Comparison of ENCODE assay signal across 8 cellular contexts in genomic region chr7:106598663-106599342, GRCh38.
DNase-seq lines count a peak whose midpoint lies in the region; ATAC-seq, FAIRE-seq and TF ChIP-seq lines count a peak whose summit lies in the region.

No MANE protein-coding gene starts in this region.

- H3K9ac ChIP-seq in GM12878 (ENCODE audit: control insufficient read depth, insufficient read depth, low read length) (no peak overlapping the region), iPS-18a (ENCODE audit: low read length) (no peak overlapping the region)

- H3K36me3 ChIP-seq in GM12878 (ENCODE audit: control insufficient read depth in 2 of 2, insufficient read depth in 2 of 2, low read length in 1 of 2) (no peaks in the 10 kb centered on the region), iPS-18a (ENCODE audit: control insufficient read depth, low read depth, low read length) (no peaks in the 10 kb centered on the region)

- intact Hi-C loops in GM12878 (cut with micrococcal nuclease; ENCODE audit: unreplicated experiment) = loop anchor here (5.0 kb wide), 1 partner anchor 47 kb away; no protein-coding TSS in a partner anchor

- FAIRE-seq in GM12878 (lab: Jason Lieb, UNC) = peak; percentile 83

- CTCF ChIA-PET in GM12878 (lab: Yijun Ruan, JAX) = interaction anchor here (0.6 to 3.3 kb wide), 7 partner anchors 43 to 999 kb away, joined by 3 to 19 read pairs (median 6); no protein-coding TSS in a partner anchor

- RAD21 ChIA-PET in GM12878 (lab: Charles Lee; ENCODE audit: unreplicated experiment) = interaction anchor here (0.8 to 2.4 kb wide), 11 partner anchors 12 to 422 kb away, joined by 3 to 18 read pairs (median 4); no protein-coding TSS in a partner anchor

- TF ChIP-seq RAD21 in GM12878 (IDR thresholded peaks at IDR 0.05; ENCODE audit: insufficient read depth, low read depth, low read length) = no peak

- H3K9me3 ChIP-seq in GM12878 (replicated peaks; ENCODE audit: control insufficient read depth, insufficient read depth, low read length) = no peaks in the 10 kb centered on the region; the same call in 1 of the 3 replicates
- H3K9me3 ChIP-seq in iPS-18a (ENCODE audit: control insufficient read depth, low read depth, low read length) = no peaks in the 10 kb centered on the region

- TF ChIP-seq EP300 in GM12878 (IDR thresholded peaks at IDR 0.05; ENCODE audit: borderline replicate concordance in 1 of 2, control insufficient read depth in 1 of 2, low read depth in 2 of 2, low read length in 2 of 2) = no peak

- H2AFZ ChIP-seq in GM12878 (ENCODE audit: control insufficient read depth, low read depth, low read length) = peak overlapping the region; percentile 87

- no peak for TF ChIP-seq CTCF in GM12878 (IDR thresholded peaks at IDR 0.05 in 2 of 3, conservative IDR thresholded peaks at IDR 0.05 in 1 of 3; ENCODE audit: control insufficient read depth in 2 of 3, extremely low read depth in 1 of 3, insufficient read depth in 1 of 3, low read depth in 3 of 3, low read length in 3 of 3)

- H3K4me1 ChIP-seq in GM12878 (ENCODE audit: control insufficient read depth, insufficient read depth, low read length) = no peaks in the 10 kb centered on the region
- H3K4me1 ChIP-seq in iPS-18a (ENCODE audit: control insufficient read depth, low read depth, low read length) = no peaks in the 10 kb centered on the region

- H3K4me2 ChIP-seq in GM12878 (ENCODE audit: control insufficient read depth, insufficient read depth) = peak overlapping the region; percentile 51

- WGBS in GM12878 (ENCODE audit: insufficient coverage, insufficient replicate concordance, low lambda C conversion rate, missing lambda C conversion rate) = under 1% methylated on average over 6 of the region's 6 CpGs

- peak; percentile 100 for ATAC-seq in GM18502 (IDR thresholded peaks at IDR 0.05; ENCODE audit: poor library complexity, unreplicated experiment)
- ATAC-seq in HG02840 (IDR thresholded peaks at IDR 0.05; ENCODE audit: low FRiP score, unreplicated experiment) = peak; percentile 94
- ATAC-seq in GM12878 = peak; percentile 99

- H3K27me3 ChIP-seq in GM12878 (replicated peaks in 1 of 2; ENCODE audit: control insufficient read depth in 2 of 2, insufficient read depth in 2 of 2, low read length in 1 of 2) = no peaks in the 10 kb centered on the region; a peak in 1 of 4 replicates
- no peaks in the 10 kb centered on the region for H3K27me3 ChIP-seq in iPS-18a (ENCODE audit: control insufficient read depth, insufficient read depth, low read length)

- no peaks in the 10 kb centered on the region for H4K20me1 ChIP-seq in GM12878 (ENCODE audit: control insufficient read depth, insufficient read depth)

- DNase-seq in NCI-H146 (lab: John Stamatoyannopoulos, UW) (peak; percentile 96), T-helper 9 cell (peak; percentile 41), GM12878 (ENCODE audit: low read depth, low spot score) (peak; percentile 71), NCI-H226 (no peak)
- peak; percentile 16 to 20 for DNase-seq in stimulated activated CD4-positive, alpha-beta T cell treated with anti-CD3 and anti-CD28 coated beads, Interleukin-15, amount 100 ng/mL, for 1 hour (ENCODE audit: low read depth in 1 of 2, low spot score in 1 of 2)

- no TSS peak for BruUV-seq in GM12878 (replicated peaks; lab: Mats Ljungman, UMichigan)

- H3K4me3 ChIP-seq in GM12878 (no peak overlapping the region), iPS-18a (ENCODE audit: low read length) (peak overlapping the region; percentile 42)

- POLR2A ChIA-PET in GM12878 (lab: Charles Lee) = interaction anchor here (1.2 kb wide), 1 partner anchor 13 kb away, joined by 3 read pairs; no protein-coding TSS in a partner anchor

- in situ Hi-C loops in GM12878 (cut with MboI) = no loop called here

- H3K79me2 ChIP-seq in GM12878 (ENCODE audit: control insufficient read depth, insufficient read depth, low read length) = no peaks in the 10 kb centered on the region

- no peak for TF ChIP-seq POLR2A in GM12878 (IDR thresholded peaks at IDR 0.05; ENCODE audit: low read depth, low read length)

- H3K27ac ChIP-seq in GM12878 (ENCODE audit: control insufficient read depth, insufficient read depth) = no peak overlapping the region
- no peak overlapping the region for H3K27ac ChIP-seq in iPS-18a (ENCODE audit: low read length)

- SMC1A ChIA-PET in GM12878 (lab: Charles Lee; ENCODE audit: uncharacterized antibody, unreplicated experiment) = interaction anchor here (0.7 to 3.9 kb wide), 19 partner anchors 9 to 422 kb away, joined by 3 to 15 read pairs (median 4); no protein-coding TSS in a partner anchor

TF ChIP-seq in GM12878, 131 proteins besides CTCF, POLR2A, EP300 and RAD21 (continues in another document):
- TF ChIP-seq FOS (IDR thresholded peaks at IDR 0.05; ENCODE audit: borderline replicate concordance, extremely low read depth, insufficient read length) (no peak), ATF7 (IDR thresholded peaks at IDR 0.05; ENCODE audit: low read depth) (no peak), TAF1 (IDR thresholded peaks at IDR 0.05; ENCODE audit: borderline replicate concordance, low read depth, low read length) (no peak), CREM (IDR thresholded peaks at IDR 0.05; ENCODE audit: low read depth) (peak; percentile 85), NFYA (IDR thresholded peaks at IDR 0.05; ENCODE audit: borderline replicate concordance, low read depth, low read length) (no peak), BCL3 (IDR thresholded peaks at IDR 0.05; ENCODE audit: borderline replicate concordance, insufficient read depth, low read depth, low read length, poor library complexity, severe bottlenecking) (no peak), TBL1XR1 (IDR thresholded peaks at IDR 0.05; ENCODE audit: low read depth, low read length) (no peak), CBX5 (IDR thresholded peaks at IDR 0.05; ENCODE audit: low read depth) (0 out of 2 replicates have a peak, but pooled peaks have one; percentile 32), DPF2 (IDR thresholded peaks at IDR 0.05) (no peak), GABPA (IDR thresholded peaks at IDR 0.05; ENCODE audit: low read depth) (peak; percentile 56), HDAC6 (IDR thresholded peaks at IDR 0.05; ENCODE audit: unreplicated experiment) (no peak), ZSCAN29 (IDR thresholded peaks at IDR 0.05) (no peak), HDGF (IDR thresholded peaks at IDR 0.05) (0 out of 2 replicates have a peak, but pooled peaks have one; percentile 47), ZNF384 (IDR thresholded peaks at IDR 0.05; ENCODE audit: borderline replicate concordance, low read depth, low read length) (no peak), PAX8 (IDR thresholded peaks at IDR 0.05) (no peak), SUZ12 (IDR thresholded peaks at IDR 0.05; ENCODE audit: unreplicated experiment) (no peak)
- TF ChIP-seq, protein P1, sequence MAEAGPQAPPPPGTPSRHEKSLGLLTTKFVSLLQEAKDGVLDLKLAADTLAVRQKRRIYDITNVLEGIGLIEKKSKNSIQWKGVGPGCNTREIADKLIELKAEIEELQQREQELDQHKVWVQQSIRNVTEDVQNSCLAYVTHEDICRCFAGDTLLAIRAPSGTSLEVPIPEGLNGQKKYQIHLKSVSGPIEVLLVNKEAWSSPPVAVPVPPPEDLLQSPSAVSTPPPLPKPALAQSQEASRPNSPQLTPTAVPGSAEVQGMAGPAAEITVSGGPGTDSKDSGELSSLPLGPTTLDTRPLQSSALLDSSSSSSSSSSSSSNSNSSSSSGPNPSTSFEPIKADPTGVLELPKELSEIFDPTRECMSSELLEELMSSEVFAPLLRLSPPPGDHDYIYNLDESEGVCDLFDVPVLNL (IDR thresholded peaks at IDR 0.05; ENCODE audit: low read depth, low read length) = no peak
- TF ChIP-seq, protein P2, sequence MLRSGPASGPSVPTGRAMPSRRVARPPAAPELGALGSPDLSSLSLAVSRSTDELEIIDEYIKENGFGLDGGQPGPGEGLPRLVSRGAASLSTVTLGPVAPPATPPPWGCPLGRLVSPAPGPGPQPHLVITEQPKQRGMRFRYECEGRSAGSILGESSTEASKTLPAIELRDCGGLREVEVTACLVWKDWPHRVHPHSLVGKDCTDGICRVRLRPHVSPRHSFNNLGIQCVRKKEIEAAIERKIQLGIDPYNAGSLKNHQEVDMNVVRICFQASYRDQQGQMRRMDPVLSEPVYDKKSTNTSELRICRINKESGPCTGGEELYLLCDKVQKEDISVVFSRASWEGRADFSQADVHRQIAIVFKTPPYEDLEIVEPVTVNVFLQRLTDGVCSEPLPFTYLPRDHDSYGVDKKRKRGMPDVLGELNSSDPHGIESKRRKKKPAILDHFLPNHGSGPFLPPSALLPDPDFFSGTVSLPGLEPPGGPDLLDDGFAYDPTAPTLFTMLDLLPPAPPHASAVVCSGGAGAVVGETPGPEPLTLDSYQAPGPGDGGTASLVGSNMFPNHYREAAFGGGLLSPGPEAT (IDR thresholded peaks at IDR 0.05; ENCODE audit: low read depth) = no peak
- TF ChIP-seq, protein P3, sequence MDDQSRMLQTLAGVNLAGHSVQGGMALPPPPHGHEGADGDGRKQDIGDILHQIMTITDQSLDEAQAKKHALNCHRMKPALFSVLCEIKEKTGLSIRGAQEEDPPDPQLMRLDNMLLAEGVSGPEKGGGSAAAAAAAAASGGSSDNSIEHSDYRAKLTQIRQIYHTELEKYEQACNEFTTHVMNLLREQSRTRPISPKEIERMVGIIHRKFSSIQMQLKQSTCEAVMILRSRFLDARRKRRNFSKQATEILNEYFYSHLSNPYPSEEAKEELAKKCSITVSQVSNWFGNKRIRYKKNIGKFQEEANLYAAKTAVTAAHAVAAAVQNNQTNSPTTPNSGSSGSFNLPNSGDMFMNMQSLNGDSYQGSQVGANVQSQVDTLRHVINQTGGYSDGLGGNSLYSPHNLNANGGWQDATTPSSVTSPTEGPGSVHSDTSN (IDR thresholded peaks at IDR 0.05; ENCODE audit: insufficient replicate concordance, low read depth, low read length) = no peak
